24 cellular contexts compared by ENCODE assay signal in the genomic region with DNA sequence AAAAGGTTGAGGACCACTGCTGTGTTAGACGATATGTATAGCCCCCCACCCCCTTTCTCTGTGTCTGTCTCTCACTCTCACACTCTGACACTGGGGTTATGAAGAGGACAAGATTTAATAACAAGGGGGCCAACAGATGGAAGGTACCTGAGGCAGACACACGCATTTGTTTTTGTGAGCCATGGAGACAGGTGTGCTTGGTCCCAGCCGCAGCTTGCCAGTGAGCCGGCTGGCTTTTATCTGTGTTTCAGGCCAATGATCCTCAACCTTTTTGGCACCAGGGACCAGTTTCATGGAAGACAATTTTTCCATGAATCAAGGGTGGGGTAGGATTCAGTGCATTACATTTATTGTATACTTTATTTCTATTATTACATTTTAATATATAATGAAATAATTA.
DNase-seq lines count a peak whose midpoint lies in the region; ATAC-seq, FAIRE-seq and TF ChIP-seq lines count a peak whose summit lies in the region.
"Had no signal": no experiment of that assay in that cellular context is flagged by ENCODE, and none has a peak within 500 bp of the region (broad histone marks: within the 10 kb centered on the region; RNA-seq: fewer than 3 reads in every experiment).

No MANE protein-coding gene starts in this region.

- peaks cover 34% of the 10 kb centered on the region for H3K27me3 Mint-ChIP-seq in H9 (ENCODE audit: low read depth)
- H3K27me3 Mint-ChIP-seq: CD4-positive, CD25-positive, alpha-beta regulatory T cell had no signal

- H3K9ac ChIP-seq in H9 (ENCODE audit: extremely low read depth, insufficient read length, low read length) (no peak overlapping the region), Karpas-422 (ENCODE audit: low read length) (no peak overlapping the region)
- H3K9ac ChIP-seq: BLaER1 had no signal

- TF ChIP-seq EP300 in esophagus muscularis mucosa (IDR thresholded peaks at IDR 0.05): no peak

- H3K9me2 ChIP-seq in Karpas-422 (replicated peaks; ENCODE audit: insufficient read depth, low read length): no peaks in the 10 kb centered on the region

- no peak overlapping the region for H3K56ac ChIP-seq in H9 (ENCODE audit: insufficient read length, low read depth, low read length)

- H3K36me3 ChIP-seq in Karpas-422 (ENCODE audit: insufficient read depth, low read length): no peaks in the 10 kb centered on the region
- H3K36me3 ChIP-seq in body of pancreas (replicated peaks in 1 of 2; ENCODE audit: insufficient read depth in 1 of 2, low read depth in 2 of 2): no peaks in the 10 kb centered on the region
- H3K36me3 ChIP-seq in esophagus muscularis mucosa: no peaks in the 10 kb centered on the region
- H3K36me3 ChIP-seq in thyroid gland: no peaks in the 10 kb centered on the region
- H3K36me3 ChIP-seq: BE2C, BLaER1 had no signal

- H2BK12ac ChIP-seq in H9 (ENCODE audit: insufficient read length, low read depth, low read length): peak overlapping the region; percentile 17

- H3K79me2 ChIP-seq in H9 (ENCODE audit: insufficient read depth, low read length) (no peaks in the 10 kb centered on the region), Karpas-422 (ENCODE audit: low read length) (no peaks in the 10 kb centered on the region)

- WGBS in H9 (ENCODE audit: extremely low coverage, insufficient read length, low lambda C conversion rate): no CpG with 5 or more reads among the region's 4 CpGs
- 27 to 46% methylated on average over 4 of the region's 4 CpGs for WGBS in body of pancreas, 2 donors
- 95% methylated on average over 4 of the region's 4 CpGs for WGBS in esophagus muscularis mucosa
- 86 to 94% methylated on average over 4 of the region's 4 CpGs for WGBS in thyroid gland, 2 donors

- no peak overlapping the region for H3K4ac ChIP-seq in H9 (ENCODE audit: low read depth, low read length)

- no peak overlapping the region for H3K27ac Mint-ChIP-seq in H9
- H3K27ac Mint-ChIP-seq: CD4-positive, alpha-beta memory T cell; CD4-positive, CD25-positive, alpha-beta regulatory T cell; CD8-positive, alpha-beta memory T cell had no signal

- H3K4me2 ChIP-seq in H9 (ENCODE audit: insufficient read depth, insufficient read length, low read length): no peak overlapping the region
- H3K4me2 ChIP-seq in Karpas-422 (ENCODE audit: low read depth, low read length, poor library complexity, severe bottlenecking): no peak overlapping the region
- H3K4me2 ChIP-seq: BLaER1 had no signal

- no peak overlapping the region for H2BK5ac ChIP-seq in H9 (ENCODE audit: insufficient read length, low read length)

- H3K18ac ChIP-seq in H9 (ENCODE audit: insufficient read length, low read depth, low read length): no peak overlapping the region

- H4K20me1 ChIP-seq in H9 (ENCODE audit: control insufficient read depth, insufficient read depth, insufficient read length) (no peaks in the 10 kb centered on the region), Karpas-422 (ENCODE audit: insufficient read depth, low read depth, low read length) (no peaks in the 10 kb centered on the region)
- H4K20me1 ChIP-seq: BLaER1 had no signal

- H3K4me1 ChIP-seq in H9 (ENCODE audit: insufficient read depth, low read length) (peaks cover 8% of the 10 kb centered on the region; the same call in 1 of the 2 replicates), Karpas-422 (ENCODE audit: low read length) (peaks cover 32% of the 10 kb centered on the region), body of pancreas (peaks cover 65% of the 10 kb centered on the region), esophagus muscularis mucosa (peaks cover 0 to 11% (median 2%) of the 10 kb centered on the region in 4 donors), thyroid gland (no peaks in the 10 kb centered on the region)
- H3K4me1 ChIP-seq: BLaER1 had no signal

- TF ChIP-seq CTCF in H9 (conservative IDR thresholded peaks at IDR 0.05) (no peak), body of pancreas (IDR thresholded peaks at IDR 0.05) (no peak), esophagus muscularis mucosa (IDR thresholded peaks at IDR 0.05) (no peak), thyroid gland (IDR thresholded peaks at IDR 0.05) (no peak), GM20000 (IDR thresholded peaks at IDR 0.05; ENCODE audit: extremely low read depth, missing control alignments) (no peak)

- no peak overlapping the region for H3K23ac ChIP-seq in H9 (ENCODE audit: insufficient read length, low read depth, low read length)

- intact Hi-C loops in body of pancreas (cut with DNase I) (no loop called here), esophagus muscularis mucosa (cut with DNase I) (no loop called here), thyroid gland (cut with DNase I) (no loop called here)

- no peak overlapping the region for H2BK20ac ChIP-seq in H9 (ENCODE audit: low read depth, low read length, poor library complexity, severe bottlenecking)

- H3K4me1 Mint-ChIP-seq in H9: peaks cover 12 to 30% of the 10 kb centered on the region in 2 experiments
- H3K4me1 Mint-ChIP-seq: CD14-positive monocyte; CD4-positive, alpha-beta memory T cell; CD4-positive, CD25-positive, alpha-beta regulatory T cell; CD8-positive, alpha-beta memory T cell had no signal

- no peak overlapping the region for H3K4me3 Mint-ChIP-seq in H9
- H3K4me3 Mint-ChIP-seq: CD14-positive monocyte; CD4-positive, alpha-beta memory T cell; CD4-positive, CD25-positive, alpha-beta regulatory T cell; CD8-positive, alpha-beta memory T cell had no signal

- no peak overlapping the region for H3K14ac ChIP-seq in H9 (ENCODE audit: insufficient read depth, low read length)

- H3K23me2 ChIP-seq in H9 (ENCODE audit: insufficient read length, low read depth, low read length, poor library complexity, severe bottlenecking): no peaks in the 10 kb centered on the region

- no peak overlapping the region for H2AK5ac ChIP-seq in H9 (ENCODE audit: insufficient read length, low read length)

- no peak overlapping the region for H2BK120ac ChIP-seq in H9 (ENCODE audit: low read depth, low read length, poor library complexity, severe bottlenecking)

- TF ChIP-seq POLR2A in body of pancreas (IDR thresholded peaks at IDR 0.05) (peak in 2 of 3 donors; percentile 6 to 8), esophagus muscularis mucosa (IDR thresholded peaks at IDR 0.05; ENCODE audit: low read depth) (no peak), thyroid gland (IDR thresholded peaks at IDR 0.05) (no peak)

- H3K79me1 ChIP-seq in H9 (ENCODE audit: insufficient read depth, low read depth, low read length, poor library complexity, severe bottlenecking): no peaks in the 10 kb centered on the region

- DNase-seq in H9: no peak
- DNase-seq in Karpas-422: no peak
- peak; percentile 52 for DNase-seq in NCI-H2171 (lab: John Stamatoyannopoulos, UW)
- DNase-seq in body of pancreas: peak; percentile 66 to 81 (median 72)
- no peak for DNase-seq in GM19239 (ENCODE audit: insufficient read length, low spot score)
- DNase-seq in esophagus muscularis mucosa (ENCODE audit: extremely low spot score): no peak
- no peak for DNase-seq in thyroid gland
- no peak for DNase-seq in GM20000 (ENCODE audit: low spot score)
- DNase-seq: 8988T; ACHN; BE2C; C1 segment of cervical spinal cord; CD4-positive, alpha-beta memory T cell; CD4-positive, CD25-positive, alpha-beta regulatory T cell; CD8-positive, alpha-beta memory T cell; COR-L47; DMS 273 treated with DMSO at 0.1 percent for 48 hours; DMS79 treated with DMSO at 0.1 percent for 48 hours; GF-D8 had no signal

- H3K9me3 ChIP-seq in H9 (ENCODE audit: control insufficient read depth, low read depth, low read length): no peaks in the 10 kb centered on the region
- H3K9me3 ChIP-seq in Karpas-422 (ENCODE audit: low read length): no peaks in the 10 kb centered on the region
- H3K9me3 ChIP-seq in body of pancreas: no peaks in the 10 kb centered on the region
- H3K9me3 ChIP-seq in esophagus muscularis mucosa: no peaks in the 10 kb centered on the region
- H3K9me3 ChIP-seq in thyroid gland: no peaks in the 10 kb centered on the region
- H3K9me3 ChIP-seq: BE2C, BLaER1 had no signal

- FAIRE-seq in GM19239 (lab: Jason Lieb, UNC): no peak
- FAIRE-seq: A204.1, G401.6, GM12891 had no signal

- H3K36me3 Mint-ChIP-seq in H9 (ENCODE audit: insufficient read depth in 1 of 3, low read depth in 3 of 3): no peaks in the 10 kb centered on the region; a peak in 1 of 7 replicates
- H3K36me3 Mint-ChIP-seq: CD14-positive monocyte; CD4-positive, alpha-beta memory T cell; CD4-positive, CD25-positive, alpha-beta regulatory T cell; CD8-positive, alpha-beta memory T cell had no signal

- H3K4me3 ChIP-seq in Karpas-422 (ENCODE audit: low read length) (no peak overlapping the region), body of pancreas (no peak overlapping the region), esophagus muscularis mucosa (no peak overlapping the region), thyroid gland (replicated peaks in 1 of 3) (no peak overlapping the region)
- H3K4me3 ChIP-seq: BLaER1 had no signal

- H4K91ac ChIP-seq in H9 (ENCODE audit: insufficient read length, low read depth, low read length): no peak overlapping the region

- H2BK15ac ChIP-seq in H9 (ENCODE audit: low read depth, low read length): no peak overlapping the region

- no peak overlapping the region for H3T11ph ChIP-seq in H9 (ENCODE audit: low read length)

- no peak overlapping the region for H4K5ac ChIP-seq in H9 (ENCODE audit: insufficient read length, low read depth, low read length)

- peak; percentile 25 for ATAC-seq in body of pancreas

- H3K27me3 ChIP-seq in H9 (ENCODE audit: insufficient read depth, low read length) (no peaks in the 10 kb centered on the region), Karpas-422 (ENCODE audit: low read length) (no peaks in the 10 kb centered on the region), body of pancreas (no peaks in the 10 kb centered on the region), esophagus muscularis mucosa (no peaks in the 10 kb centered on the region), thyroid gland (no peaks in the 10 kb centered on the region)
- H3K27me3 ChIP-seq: BE2C, BLaER1 had no signal

- no peak overlapping the region for H4K8ac ChIP-seq in H9 (replicated peaks; ENCODE audit: insufficient read length, low read depth, low read length)

- H2AFZ ChIP-seq in H9 (ENCODE audit: low read length) (no peak overlapping the region), Karpas-422 (ENCODE audit: low read length) (no peak overlapping the region)

- no peak overlapping the region for H3K27ac ChIP-seq in H9 (ENCODE audit: insufficient read length, low read depth, low read length)
- 0 out of 2 replicates have a peak overlapping the region, but pooled peaks have one; percentile 88 for H3K27ac ChIP-seq in Karpas-422 (ENCODE audit: low read length)
- H3K27ac ChIP-seq in body of pancreas: peak overlapping the region in 3 of 4 donors; percentile 69 to 76 (median 72)
- no peak overlapping the region for H3K27ac ChIP-seq in esophagus muscularis mucosa (replicated peaks in 1 of 4)
- no peak overlapping the region for H3K27ac ChIP-seq in thyroid gland
- H3K27ac ChIP-seq: BLaER1 had no signal

- no peaks in the 10 kb centered on the region for H3K9me3 Mint-ChIP-seq in H9
- H3K9me3 Mint-ChIP-seq: CD4-positive, alpha-beta memory T cell; CD8-positive, alpha-beta memory T cell had no signal

Comparison
In these comparisons a context has a peak if more than half of its experiments do, and no peak if none do; other contexts are left out.
1. DNase-seq: peak in NCI-H2171 (single experiment) and body of pancreas (4 of 4); none in H9 (single experiment), Karpas-422 (single experiment), GM19239 (single experiment), esophagus muscularis mucosa (single experiment), thyroid gland (0 of 2) and GM20000 (single experiment).
2. H3K27ac ChIP-seq: peak in Karpas-422 (single experiment) and body of pancreas (3 of 4); none in H9 (single experiment), esophagus muscularis mucosa (0 of 4) and thyroid gland (0 of 3).
3. POLR2A ChIP-seq: peak in body of pancreas (2 of 3); none in esophagus muscularis mucosa (single experiment) and thyroid gland (0 of 2).